7 cellular contexts compared by ENCODE assay signal in the genomic region with DNA sequence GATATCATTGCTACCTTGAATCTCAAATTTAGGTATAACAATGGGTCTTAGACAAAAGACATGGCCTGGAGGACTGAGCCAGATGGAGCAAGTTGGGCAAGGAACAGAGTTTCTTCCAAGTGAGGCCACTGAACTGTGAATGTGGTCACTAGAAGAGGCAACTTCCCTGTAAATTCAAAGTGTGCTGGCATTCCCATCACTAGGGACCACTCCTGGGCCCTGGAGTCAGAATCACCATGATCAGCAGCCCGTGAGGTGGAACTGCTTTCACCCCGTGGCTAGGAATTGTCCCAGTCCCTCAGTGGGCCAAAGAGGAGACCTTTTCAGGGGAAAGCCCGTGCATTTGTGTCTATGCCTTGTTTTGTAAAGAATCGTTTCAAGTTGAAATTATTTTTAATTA.
"Had no signal": no experiment of that assay in that cellular context is flagged by ENCODE, and none has a peak within 500 bp of the region (broad histone marks: within the 10 kb centered on the region; RNA-seq: fewer than 3 reads in every experiment).

No MANE protein-coding gene starts in this region.

- DNase-seq: H7, HFFc6 had no signal

- H3K36me3 ChIP-seq: HAP-1 had no signal

- H3K4me2 ChIP-seq: GM23338 had no signal

- H3K27ac ChIP-seq: HL-60 had no signal

- H3K27ac Mint-ChIP-seq: GM23338, HFFc6, IgD-negative memory B cell had no signal

- H3K4me1 Mint-ChIP-seq: IgD-negative memory B cell had no signal

- H3K36me3 Mint-ChIP-seq: IgD-negative memory B cell had no signal

- FAIRE-seq: HepG2 had no signal

- H3K9me3 Mint-ChIP-seq: GM23338, HFFc6, IgD-negative memory B cell had no signal

- H3K4me3 Mint-ChIP-seq: GM23338, HFFc6, IgD-negative memory B cell had no signal

- H3K9me3 ChIP-seq: HAP-1 had no signal

- H3K4me3 ChIP-seq: GM23338, HAP-1 had no signal
